ENCODE assay signal across 8 cellular contexts in genomic region chr20:20711413-20711812, GRCh38. TPM values are rescaled to one million over a fixed set of nuclear protein-coding genes. Genes with fewer than 3 reads are reported as not detected.
DNase-seq lines count a peak whose midpoint lies in the region; ATAC-seq and TF ChIP-seq lines count a peak whose summit lies in the region.

No MANE protein-coding gene starts in this region.

- H3K27me3 Mint-ChIP-seq in endodermal cell (ENCODE audit: insufficient read depth) (peaks cover 22% of the 10 kb centered on the region), osteocyte (ENCODE audit: unreplicated experiment) (peaks cover 7% of the 10 kb centered on the region)

- H3K27ac ChIP-seq in cardiac muscle cell, result no peak overlapping the region
- no peak overlapping the region for H3K27ac ChIP-seq in endodermal cell (ENCODE audit: low read depth, low read length)

- H3K4me1 Mint-ChIP-seq in endodermal cell, result peaks cover 22% of the 10 kb centered on the region
- peaks cover 19% of the 10 kb centered on the region for H3K4me1 Mint-ChIP-seq in osteocyte (ENCODE audit: unreplicated experiment)

- H3K9me3 Mint-ChIP-seq in endodermal cell (no peaks in the 10 kb centered on the region), osteocyte (ENCODE audit: unreplicated experiment) (no peaks in the 10 kb centered on the region)

- H3K9ac ChIP-seq in endodermal cell (ENCODE audit: extremely low read depth, low read length, poor library complexity, severe bottlenecking), result peak overlapping the region; percentile 63

- peak overlapping the region; percentile 72 for H3K4me3 Mint-ChIP-seq in endodermal cell
- H3K4me3 Mint-ChIP-seq in osteocyte (ENCODE audit: unreplicated experiment), result peak overlapping the region; percentile 78

- H3K9me3 ChIP-seq in cardiac muscle cell (ENCODE audit: low read depth) (no peaks in the 10 kb centered on the region), endodermal cell (ENCODE audit: control insufficient read depth, low read length) (no peaks in the 10 kb centered on the region)

- 50 to 80% methylated on average over 1 to 3 of the region's 3 CpGs for WGBS in endodermal cell (ENCODE audit: insufficient coverage in 1 of 2, insufficient read length in 1 of 2), 2 experiments

- TF ChIP-seq CTCF in cardiac muscle cell (IDR thresholded peaks at IDR 0.05; ENCODE audit: low read depth, low read length), result no peak
- TF ChIP-seq CTCF in endodermal cell (conservative IDR thresholded peaks at IDR 0.05), result peak; percentile 21
- TF ChIP-seq CTCF in osteocyte (IDR thresholded peaks at IDR 0.05), result no peak

- H3K27ac Mint-ChIP-seq in endodermal cell (peak overlapping the region; percentile 50), osteocyte (ENCODE audit: unreplicated experiment) (peak overlapping the region; percentile 52)

- H3K36me3 Mint-ChIP-seq in endodermal cell (ENCODE audit: low read depth), result no peaks in the 10 kb centered on the region
- H3K36me3 Mint-ChIP-seq in osteocyte (ENCODE audit: unreplicated experiment), result no peaks in the 10 kb centered on the region

- intact Hi-C loops in cardiac septum (cut with DNase I), result no loop called here

- H3K27me3 ChIP-seq in cardiac muscle cell, result no peaks in the 10 kb centered on the region
- H3K27me3 ChIP-seq in endodermal cell (ENCODE audit: control insufficient read depth, insufficient read depth, low read length, poor library complexity, severe bottlenecking), result no peaks in the 10 kb centered on the region

- H3K4me3 ChIP-seq in cardiac muscle cell, result peak overlapping the region; percentile 97
- peak overlapping the region; percentile 75 for H3K4me3 ChIP-seq in endodermal cell (ENCODE audit: low read length)

- peaks cover 4% of the 10 kb centered on the region for H3K4me1 ChIP-seq in cardiac muscle cell (ENCODE audit: low read depth)
- H3K4me1 ChIP-seq in endodermal cell (ENCODE audit: control insufficient read depth, insufficient read depth, low read length), result peaks cover 3% of the 10 kb centered on the region

- ATAC-seq in esophagus mucosa, result no peak

- DNase-seq in cardiac muscle cell (ENCODE audit: low read depth in 1 of 2, low spot score in 1 of 2) (no peak), cardiac septum (ENCODE audit: low spot score) (no peak), T follicular helper cell (ENCODE audit: low read depth) (peak; percentile 1), endodermal cell (peak; percentile 52), osteocyte (ENCODE audit: extremely low spot score, unreplicated experiment) (no peak), NCI-H187 treated with DMSO at 0.1 percent for 48 hours (lab: John Stamatoyannopoulos, UW) (no peak), NCI-H345 (lab: John Stamatoyannopoulos, UW) (no peak)

- H3K36me3 ChIP-seq in cardiac muscle cell (no peaks in the 10 kb centered on the region), endodermal cell (ENCODE audit: control insufficient read depth, insufficient read depth, low read length) (no peaks in the 10 kb centered on the region)

RNA-seq across cellular contexts. Expression of gene RALGAPA2, which starts 1.0 kb away (rescaled TPM):
- total RNA-seq in cardiac muscle cell (19.6 and 35.5 TPM in 2 replicates), cardiac septum (22.5 TPM), endodermal cell (10 to 100 TPM; 19.5 to 24.6 TPM), osteocyte (15.2 and 19.1 TPM in 2 replicates), esophagus mucosa (15.9 TPM)
- 12.9 and 14.5 TPM in 2 replicates for polyA plus RNA-seq in cardiac muscle cell
- polyA plus RNA-seq in endodermal cell (2013, experiment 1 of 2), result 11.8 TPM
- polyA plus RNA-seq in endodermal cell (2013, experiment 2 of 2), result 13.0 TPM

Comparison
In these comparisons a context has a peak if more than half of its experiments do, and no peak if none do; other contexts are left out.
1. DNase-seq: peak in T follicular helper cell (single experiment) and endodermal cell (single experiment); none in cardiac muscle cell (0 of 2), cardiac septum (single experiment), osteocyte (single experiment), NCI-H187 treated with DMSO at 0.1 percent for 48 hours (single experiment) and NCI-H345 (single experiment).